ENCODE assay signal across 8 cellular contexts in the genomic region with DNA sequence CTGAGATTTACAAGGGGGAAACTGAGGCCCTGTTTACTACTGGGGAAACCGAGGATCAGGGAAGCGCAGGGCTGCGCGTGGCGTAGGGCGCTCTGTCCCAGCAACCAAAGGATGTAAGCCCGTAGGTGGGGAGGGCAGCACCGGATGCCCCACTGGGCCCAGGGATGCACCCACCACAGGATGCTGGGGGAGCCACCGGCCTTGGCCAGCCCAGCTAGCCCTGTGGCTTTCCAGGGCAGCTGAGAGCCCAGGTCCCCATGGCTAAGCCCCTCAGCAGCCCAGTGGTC. TPM values are rescaled to one million over a fixed set of nuclear protein-coding genes. Genes with fewer than 3 reads are reported as not detected.
A peak's percentile ranks its signal among the peaks of the same experiment; 100 is the strongest.
DNase-seq lines count a peak whose midpoint lies in the region; ATAC-seq, FAIRE-seq and TF ChIP-seq lines count a peak whose summit lies in the region.

No MANE protein-coding gene starts in this region.

- H3K79me2 ChIP-seq in GM12878 (ENCODE audit: control insufficient read depth, insufficient read depth, low read length) = peaks cover 6% of the 10 kb centered on the region

- H3K9me3 ChIP-seq in heart right ventricle (no peaks in the 10 kb centered on the region), GM12878 (replicated peaks; ENCODE audit: control insufficient read depth, insufficient read depth, low read length) (no peaks in the 10 kb centered on the region), mesodermal cell (ENCODE audit: control insufficient read depth, low read length) (no peaks in the 10 kb centered on the region), uterus (no peaks in the 10 kb centered on the region)

- BruUV-seq in GM12878 (replicated peaks; lab: Mats Ljungman, UMichigan) = no TSS peak

- peaks cover 6 to 38% (median 14%) of the 10 kb centered on the region in 9 donors for H3K36me3 ChIP-seq in heart right ventricle
- H3K36me3 ChIP-seq in GM12878 (ENCODE audit: control insufficient read depth in 2 of 2, insufficient read depth in 2 of 2, low read length in 1 of 2) = peaks cover 21 to 24% of the 10 kb centered on the region in 2 experiments
- H3K36me3 ChIP-seq in mesodermal cell (ENCODE audit: control insufficient read depth, insufficient read depth, low read length) = peaks cover 70% of the 10 kb centered on the region
- no peaks in the 10 kb centered on the region for H3K36me3 ChIP-seq in uterus

- in situ Hi-C loops in GM12878 (cut with MboI) = loop anchor here (25.0 kb wide), 1 partner anchor 530 kb away; no protein-coding TSS in a partner anchor

- H3K27me3 ChIP-seq in heart right ventricle = no peaks in the 10 kb centered on the region
- no peaks in the 10 kb centered on the region for H3K27me3 ChIP-seq in GM12878 (replicated peaks in 1 of 2; ENCODE audit: control insufficient read depth in 2 of 2, insufficient read depth in 2 of 2, low read length in 1 of 2)
- H3K27me3 ChIP-seq in uterus = no peaks in the 10 kb centered on the region

- peaks cover 10 to 33% (median 22%) of the 10 kb centered on the region in 9 donors for H3K4me1 ChIP-seq in heart right ventricle
- H3K4me1 ChIP-seq in GM12878 (ENCODE audit: control insufficient read depth, insufficient read depth, low read length) = peaks cover 14% of the 10 kb centered on the region
- peaks cover 22% of the 10 kb centered on the region for H3K4me1 ChIP-seq in mesodermal cell (ENCODE audit: control insufficient read depth, insufficient read depth, low read length, poor library complexity, severe bottlenecking)
- H3K4me1 ChIP-seq in uterus = no peaks in the 10 kb centered on the region

- no peak for TF ChIP-seq POLR2A in GM12878 (IDR thresholded peaks at IDR 0.05; ENCODE audit: low read depth, low read length)
- TF ChIP-seq POLR2A in uterus (IDR thresholded peaks at IDR 0.05) = no peak
- no peak for TF ChIP-seq POLR2A in H54 (IDR thresholded peaks at IDR 0.05; ENCODE audit: low read depth, low read length)

- no peak for TF ChIP-seq CTCF in heart right ventricle (IDR thresholded peaks at IDR 0.05)
- no peak for TF ChIP-seq CTCF in GM12878 (IDR thresholded peaks at IDR 0.05 in 2 of 3, conservative IDR thresholded peaks at IDR 0.05 in 1 of 3; ENCODE audit: control insufficient read depth in 2 of 3, extremely low read depth in 1 of 3, insufficient read depth in 1 of 3, low read depth in 3 of 3, low read length in 3 of 3)
- no peak for TF ChIP-seq CTCF in uterus (IDR thresholded peaks at IDR 0.05)

- H4K20me1 ChIP-seq in GM12878 (ENCODE audit: control insufficient read depth, insufficient read depth) = no peaks in the 10 kb centered on the region

- H2AFZ ChIP-seq in GM12878 (ENCODE audit: control insufficient read depth, low read depth, low read length) = peak overlapping the region; percentile 62

- ATAC-seq in heart right ventricle (no peak), Right ventricle myocardium inferior (no peak), GM12878 (no peak), HG03442 (IDR thresholded peaks at IDR 0.05; ENCODE audit: unreplicated experiment) (no peak)

- CTCF ChIA-PET in GM12878 (lab: Yijun Ruan, JAX) = interaction anchor here (0.6 to 2.4 kb wide), 45 partner anchors 9 to 1010 kb away, joined by 3 to 24 read pairs (median 5); a partner anchor contains a TSS

- FAIRE-seq in GM12878 (lab: Jason Lieb, UNC) (no peak), H54 (lab: Jason Lieb, UNC) (no peak)

- DNase-seq in heart right ventricle = no peak
- DNase-seq in Right ventricle myocardium inferior (ENCODE audit: missing footprints) = no peak
- no peak for DNase-seq in GM12878 (ENCODE audit: low read depth, low spot score)
- no peak for DNase-seq in uterus
- no peak for DNase-seq in NCI-H1436 treated with DMSO at 0.1 percent for 48 hours (lab: John Stamatoyannopoulos, UW)
- no peak for DNase-seq in H54 (ENCODE audit: insufficient read length, low spot score)

- no peak for TF ChIP-seq RAD21 in GM12878 (IDR thresholded peaks at IDR 0.05; ENCODE audit: insufficient read depth, low read depth, low read length)

- 58 to 59% methylated on average over 9 of the region's 9 CpGs for WGBS in heart right ventricle, 2 donors
- 14% methylated on average over 9 of the region's 9 CpGs for WGBS in GM12878 (ENCODE audit: insufficient coverage, insufficient replicate concordance, low lambda C conversion rate, missing lambda C conversion rate)
- 86 to 89% methylated on average over 9 of the region's 9 CpGs for WGBS in mesodermal cell (ENCODE audit: insufficient coverage in 2 of 2), 2 experiments

- intact Hi-C loops in heart right ventricle (cut with DNase I) (loop anchor here in 8 of 10 donors (2.0 to 10.0 kb wide), 6 partner anchors 180 to 522 kb away; no protein-coding TSS in a partner anchor), Right ventricle myocardium inferior (cut with DNase I) (loop anchor here (2.0 to 5.0 kb wide), 2 partner anchors 64 to 230 kb away; no protein-coding TSS in a partner anchor), GM12878 (cut with micrococcal nuclease; ENCODE audit: unreplicated experiment) (loop anchor here (1.0 to 2.0 kb wide), 2 partner anchors 58 to 178 kb away; no protein-coding TSS in a partner anchor), uterus (cut with DNase I; ENCODE audit: low total_unique reads) (no loop called here)

- H3K27ac ChIP-seq in heart right ventricle = peak overlapping the region in 9 of 10 donors; percentile 63 to 90 (median 85)
- H3K27ac ChIP-seq in GM12878 (ENCODE audit: control insufficient read depth, insufficient read depth) = peak overlapping the region; percentile 30
- peak overlapping the region; percentile 45 for H3K27ac ChIP-seq in mesodermal cell (ENCODE audit: low read depth, low read length, severe bottlenecking)
- H3K27ac ChIP-seq in uterus = peak overlapping the region; percentile 83 to 95

- POLR2A ChIA-PET in GM12878 (lab: Charles Lee) = interaction anchor here (0.8 to 1.8 kb wide), 3 partner anchors 32 to 187 kb away, joined by 4 to 6 read pairs (median 4); no protein-coding TSS in a partner anchor

- TF ChIP-seq EP300 in GM12878 (IDR thresholded peaks at IDR 0.05; ENCODE audit: borderline replicate concordance in 1 of 2, control insufficient read depth in 1 of 2, low read depth in 2 of 2, low read length in 2 of 2) = no peak

- RAD21 ChIA-PET in GM12878 (lab: Charles Lee; ENCODE audit: unreplicated experiment) = interaction anchor here (0.8 to 1.7 kb wide), 11 partner anchors 17 to 494 kb away, joined by 3 to 12 read pairs (median 6); a partner anchor contains a TSS

- SMC1A ChIA-PET in GM12878 (lab: Charles Lee; ENCODE audit: uncharacterized antibody, unreplicated experiment) = interaction anchor here (0.7 to 1.7 kb wide), 6 partner anchors 63 to 183 kb away, joined by 3 to 7 read pairs (median 4); no protein-coding TSS in a partner anchor

- peak overlapping the region in 9 of 10 donors; percentile 63 to 95 (median 80) for H3K4me3 ChIP-seq in heart right ventricle
- H3K4me3 ChIP-seq in GM12878 = peak overlapping the region; percentile 49; the same call in 1 of the 2 replicates
- no peak overlapping the region for H3K4me3 ChIP-seq in mesodermal cell (ENCODE audit: extremely low read depth, insufficient read depth, low read length, poor library complexity, severe bottlenecking)
- H3K4me3 ChIP-seq in uterus = peak overlapping the region; percentile 69 to 88

- H3K9ac ChIP-seq in GM12878 (ENCODE audit: control insufficient read depth, insufficient read depth, low read length) = peak overlapping the region; percentile 53; the same call in 1 of the 2 replicates

- peak overlapping the region; percentile 78 for H3K4me2 ChIP-seq in GM12878 (ENCODE audit: control insufficient read depth, insufficient read depth)

TF ChIP-seq in GM12878, 131 proteins besides CTCF, POLR2A, EP300 and RAD21:
- TF ChIP-seq GATAD2B (conservative IDR thresholded peaks at IDR 0.05; ENCODE audit: low read depth) = peak; percentile 81
- TF ChIP-seq MYB (IDR thresholded peaks at IDR 0.05; ENCODE audit: borderline replicate concordance, low read depth, low read length) = no peak
- TF ChIP-seq SMARCA5 (IDR thresholded peaks at IDR 0.05) = peak; percentile 86; the same call in 1 of the 2 replicates
- TF ChIP-seq LARP7 (IDR thresholded peaks at IDR 0.05) = peak; percentile 43; the same call in 1 of the 2 replicates
- TF ChIP-seq, protein P1, sequence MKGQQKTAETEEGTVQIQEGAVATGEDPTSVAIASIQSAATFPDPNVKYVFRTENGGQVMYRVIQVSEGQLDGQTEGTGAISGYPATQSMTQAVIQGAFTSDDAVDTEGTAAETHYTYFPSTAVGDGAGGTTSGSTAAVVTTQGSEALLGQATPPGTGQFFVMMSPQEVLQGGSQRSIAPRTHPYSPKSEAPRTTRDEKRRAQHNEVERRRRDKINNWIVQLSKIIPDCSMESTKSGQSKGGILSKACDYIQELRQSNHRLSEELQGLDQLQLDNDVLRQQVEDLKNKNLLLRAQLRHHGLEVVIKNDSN (IDR thresholded peaks at IDR 0.05; ENCODE audit: borderline replicate concordance, extremely low read length, insufficient read depth, low read depth, low read length) = no peak

RNA-seq across cellular contexts. Expression of a gene that starts 33.4 kb away (rescaled TPM):
- total RNA-seq in heart right ventricle = 100 to 1,000 TPM in 3 of 10 donors, 10 to 100 TPM in 7; 74.9 to 170 (median 83.6) TPM
- 100 to 1,000 TPM in 1 of 2 donors, 10 to 100 TPM in 1; 44.3 to 238 TPM for polyA plus RNA-seq in heart right ventricle
- 119 TPM for total RNA-seq in Right ventricle myocardium inferior
- 135 and 154 TPM in 2 replicates for total RNA-seq in GM12878 (2013; cell fraction: nucleolus; rRNA removed)
- total RNA-seq in GM12878 (2014; rRNA removed) = 223 and 227 TPM in 2 replicates
- total RNA-seq in GM12878 (2014; rRNA removed; fragmentation: Illumina TruSeq; extraction: Trizol) = 153 and 162 TPM in 2 replicates
- 147 and 150 TPM in 2 replicates for total RNA-seq in GM12878 (2021)
- polyA plus RNA-seq in GM12878 (2011; ENCODE audit: low read depth) = 86.6 TPM
- polyA plus RNA-seq in GM12878 (2011; rRNA removed) = 231 and 241 TPM in 2 replicates
- 154 and 157 TPM in 2 replicates for polyA plus RNA-seq in GM12878 (2011; cell fraction: cytosol; rRNA removed)
- polyA plus RNA-seq in GM12878 (2011; cell fraction: nucleus; rRNA removed) = 87.4 and 115 TPM in 2 replicates
- 113 TPM in 2 replicates for polyA plus RNA-seq in GM12878 (2012)
- 136 and 142 TPM in 2 replicates for polyA plus RNA-seq in GM12878 (2014; fragmentation: Illumina TruSeq; extraction: Trizol)
- polyA plus RNA-seq in GM12878 (2014; fragmentation: Nextera tagmentation; extraction: Ambion mirVana) = 10 to 100 TPM; 56.1 to 58.3 TPM
- 146 and 152 TPM in 2 replicates for polyA plus RNA-seq in GM12878 (2014; rRNA removed)
- polyA plus RNA-seq in GM12878 (2016; fragmentation: Nextera tagmentation; extraction: Ambion mirVana) = 100 to 1,000 TPM; 260 to 266 TPM
- polyA minus RNA-seq in GM12878 (2011; rRNA and poly(A)+ RNA removed) = 280 and 296 TPM in 2 replicates
- 78.7 and 87.7 TPM in 2 replicates for polyA minus RNA-seq in GM12878 (2011; cell fraction: cytosol; rRNA and poly(A)+ RNA removed)
- polyA minus RNA-seq in GM12878 (2011; cell fraction: nucleus; rRNA and poly(A)+ RNA removed) = 45.7 and 72.0 TPM in 2 replicates
- 329 TPM for polyA plus RNA-seq in mesodermal cell (2013, experiment 1 of 2)
- polyA plus RNA-seq in mesodermal cell (2013, experiment 2 of 2) = 277 TPM
- 100 to 1,000 TPM; 134 to 307 (median 209) TPM for total RNA-seq in uterus

Comparison
In these comparisons a context has a peak if more than half of its experiments do, and no peak if none do; other contexts are left out.
1. H3K27ac ChIP-seq: peak in every context shown above with its lines; median percentile 89 in uterus; 85 in heart right ventricle; 45 in mesodermal cell; 30 in GM12878.